Comparison of ENCODE assay signal across 9 cellular contexts in genomic region chr7:47581442-47581820, GRCh38. TPM values are rescaled to one million over a fixed set of nuclear protein-coding genes. Genes with fewer than 3 reads are reported as not detected.
A peak's percentile ranks its signal among the peaks of the same experiment; 100 is the strongest.
DNase-seq lines count a peak whose midpoint lies in the region; TF ChIP-seq lines count a peak whose summit lies in the region.
"Had no signal": no experiment of that assay in that cellular context is flagged by ENCODE, and none has a peak within 500 bp of the region (broad histone marks: within the 10 kb centered on the region; RNA-seq: fewer than 3 reads in every experiment).

No MANE protein-coding gene starts in this region.

- intact Hi-C loops in CD14-positive monocyte (cut with micrococcal nuclease) = no loop called here

- H3K4me1 ChIP-seq in Peyer's patch = peaks cover 0 to 48% (median 16%) of the 10 kb centered on the region in 4 donors

- H3K36me3 Mint-ChIP-seq in CD14-positive monocyte (peaks cover 5 to 9% of the 10 kb centered on the region in 2 donors), osteocyte (ENCODE audit: unreplicated experiment) (peaks cover 2% of the 10 kb centered on the region)

- peak overlapping the region in 6 of 7 donors; percentile 82 to 98 (median 92) for H3K27ac Mint-ChIP-seq in CD14-positive monocyte
- H3K27ac Mint-ChIP-seq in osteocyte (ENCODE audit: unreplicated experiment) = peak overlapping the region; percentile 86

- H3K36me3 ChIP-seq in Peyer's patch = no peaks in the 10 kb centered on the region

- DNase-seq in CD14-positive monocyte (ENCODE audit: low spot score) (no peak), Peyer's patch (peak in 2 of 3 donors; percentile 74 to 75), fibroblast of villous mesenchyme (ENCODE audit: low read depth) (no peak), osteocyte (ENCODE audit: extremely low spot score, unreplicated experiment) (no peak), MV-4-11 (lab: John Stamatoyannopoulos, UW) (no peak), kidney tubule cell (ENCODE audit: low spot score) (no peak), pons (ENCODE audit: low spot score) (no peak)
- no peak for DNase-seq in activated CD4-positive, CD25-positive, alpha-beta regulatory T cell (lab: John Stamatoyannopoulos, UW)
- DNase-seq: stimulated activated CD4-positive, alpha-beta T cell treated with anti-CD3 and anti-CD28 coated beads, Interleukin-2, amount 100 ng/mL, for 48 hours had no signal

- H3K9me3 ChIP-seq in Peyer's patch = no peaks in the 10 kb centered on the region

- peaks cover 2 to 6% (median 5%) of the 10 kb centered on the region in 3 donors for H3K27me3 Mint-ChIP-seq in CD14-positive monocyte (ENCODE audit: low read depth in 3 of 3)
- no peaks in the 10 kb centered on the region for H3K27me3 Mint-ChIP-seq in osteocyte (ENCODE audit: unreplicated experiment)

- H3K9me3 Mint-ChIP-seq in CD14-positive monocyte = peaks cover 0 to 5% (median 0%) of the 10 kb centered on the region in 7 donors
- no peaks in the 10 kb centered on the region for H3K9me3 Mint-ChIP-seq in osteocyte (ENCODE audit: unreplicated experiment)

- H3K27me3 ChIP-seq in Peyer's patch = no peaks in the 10 kb centered on the region

- peak overlapping the region; percentile 85 to 94 (median 88) for H3K27ac ChIP-seq in Peyer's patch

- H3K4me3 ChIP-seq in Peyer's patch (peak overlapping the region; percentile 71 to 88 (median 74)), fibroblast of villous mesenchyme (ENCODE audit: low read depth, low read length) (peak overlapping the region; percentile 96)

- TF ChIP-seq CTCF in CD14-positive monocyte (IDR thresholded peaks at IDR 0.05) = no peak
- TF ChIP-seq CTCF in Peyer's patch (IDR thresholded peaks at IDR 0.05) = peak in 1 of 6 experiments; percentile 5
- no peak for TF ChIP-seq CTCF in fibroblast of villous mesenchyme (IDR thresholded peaks at IDR 0.05; ENCODE audit: insufficient read depth, low read depth, low read length)
- TF ChIP-seq CTCF in osteocyte (IDR thresholded peaks at IDR 0.05) = no peak

- TF ChIP-seq POLR2A in Peyer's patch (IDR thresholded peaks at IDR 0.05) = peak in 1 of 2 donors; percentile 21

- H3K4me1 Mint-ChIP-seq in CD14-positive monocyte = peaks cover 87% of the 10 kb centered on the region
- H3K4me1 Mint-ChIP-seq in osteocyte (ENCODE audit: unreplicated experiment) = peaks cover 82% of the 10 kb centered on the region

- peak overlapping the region; percentile 92 to 96 for H3K4me3 Mint-ChIP-seq in CD14-positive monocyte
- peak overlapping the region; percentile 95 for H3K4me3 Mint-ChIP-seq in osteocyte (ENCODE audit: unreplicated experiment)

RNA-seq across cellular contexts. Expression of gene TNS3, which starts 0.5 kb away (rescaled TPM):
- polyA plus RNA-seq in CD14-positive monocyte = 1 to 10 TPM; 5.2 to 7.9 TPM
- total RNA-seq in Peyer's patch (100 to 1,000 TPM in 3 of 4 donors, 10 to 100 TPM in 1; 79.5 to 157 (median 112) TPM), fibroblast of villous mesenchyme (120 and 202 TPM in 2 replicates), osteocyte (93.8 and 103 TPM in 2 replicates)

Comparison
In these comparisons a context has a peak if more than half of its experiments do, and no peak if none do; other contexts are left out.
1. DNase-seq: peak in Peyer's patch (2 of 3); none in CD14-positive monocyte (single experiment), fibroblast of villous mesenchyme (single experiment), osteocyte (single experiment), activated CD4-positive, CD25-positive, alpha-beta regulatory T cell (0 of 4), MV-4-11 (single experiment), kidney tubule cell (single experiment) and pons (single experiment).